1 cellular context compared by ENCODE assay signal in genomic region chr21:26815197-26815596, GRCh38.
TF ChIP-seq lines count a peak whose summit lies in the region.

No MANE protein-coding gene starts in this region.

TF ChIP-seq in endothelial cell of umbilical vein, 7 proteins besides CTCF, POLR2A, EP300 and RAD21 (continued from another document):
- TF ChIP-seq GATA2 (IDR thresholded peaks at IDR 0.05; ENCODE audit: insufficient read depth, insufficient read length, low read depth, low read length) (no peak), JUN (IDR thresholded peaks at IDR 0.05; ENCODE audit: borderline replicate concordance, insufficient read depth, insufficient read length, low read depth) (no peak)
TF ChIP-seq in endothelial cell of umbilical vein: peak in this region for 0.
